9 cellular contexts compared by ENCODE assay signal in genomic region chr1:192516776-192517297, GRCh38. TPM values are rescaled to one million over a fixed set of nuclear protein-coding genes. Genes with fewer than 3 reads are reported as not detected.
DNase-seq lines count a peak whose midpoint lies in the region; ATAC-seq and TF ChIP-seq lines count a peak whose summit lies in the region.
"Had no signal": no experiment of that assay in that cellular context is flagged by ENCODE, and none has a peak within 500 bp of the region (broad histone marks: within the 10 kb centered on the region; RNA-seq: fewer than 3 reads in every experiment).

No MANE protein-coding gene starts in this region.

- H3K27ac ChIP-seq in foreskin keratinocyte, result no peak overlapping the region

- CTCF ChIA-PET in activated B cell treated with CpG ODN at 0.5 μM for 24 hours (lab: Charles Lee), result interaction anchor here (0.7 to 2.7 kb wide), 12 partner anchors 8 to 290 kb away, joined by 3 to 10 read pairs (median 4); no protein-coding TSS in a partner anchor

- intact Hi-C loops in activated B cell treated with CpG ODN at 0.5 μM for 24 hours (cut with micrococcal nuclease), result loop anchor here (1.0 to 5.0 kb wide), 12 partner anchors 9 to 1770 kb away; partner anchors contain the start of genes RGS1, RO60 and UCHL5

- H3K36me3 Mint-ChIP-seq in activated B cell treated with CpG ODN at 0.5 μM for 24 hours (ENCODE audit: low read depth), result no peaks in the 10 kb centered on the region

- H3K4me3 Mint-ChIP-seq in activated B cell treated with CpG ODN at 0.5 μM for 24 hours, result peak overlapping the region; percentile 75

- no peaks in the 10 kb centered on the region for H3K4me1 ChIP-seq in foreskin keratinocyte

- peak; percentile 99 for ATAC-seq in GM21367 (IDR thresholded peaks at IDR 0.05; ENCODE audit: unreplicated experiment)
- peak; percentile 96 for ATAC-seq in activated B cell treated with CpG ODN at 0.5 μM for 24 hours (ENCODE audit: low read depth)
- peak; percentile 9 for ATAC-seq in foreskin keratinocyte

- peaks cover 59% of the 10 kb centered on the region for H3K4me1 Mint-ChIP-seq in activated B cell treated with CpG ODN at 0.5 μM for 24 hours

- no peaks in the 10 kb centered on the region for H3K27me3 Mint-ChIP-seq in activated B cell treated with CpG ODN at 0.5 μM for 24 hours

- POLR2A ChIA-PET in activated B cell treated with CpG ODN at 0.5 μM for 24 hours (lab: Charles Lee), result interaction anchor here (0.6 to 3.8 kb wide), 16 partner anchors 10 to 967 kb away, joined by 3 to 46 read pairs (median 5); partner anchors contain the start of gene CDC73

- no peaks in the 10 kb centered on the region for H3K9me3 Mint-ChIP-seq in activated B cell treated with CpG ODN at 0.5 μM for 24 hours

- H3K27ac Mint-ChIP-seq in activated B cell treated with CpG ODN at 0.5 μM for 24 hours, result peak overlapping the region; percentile 65

- TF ChIP-seq CTCF in activated B cell treated with CpG ODN at 0.5 μM for 24 hours (IDR thresholded peaks at IDR 0.05), result no peak
- no peak for TF ChIP-seq CTCF in foreskin keratinocyte (conservative IDR thresholded peaks at IDR 0.05)

- DNase-seq in DMS53 treated with DMSO at 0.1 percent for 48 hours (lab: John Stamatoyannopoulos, UW; ENCODE audit: unreplicated experiment), result peak; percentile 52
- DNase-seq in HT-29 (ENCODE audit: low spot score), result peak; percentile 66
- DNase-seq in activated B cell treated with CpG ODN at 0.5 μM for 24 hours, result peak; percentile 23
- DNase-seq in foreskin keratinocyte, result no peak
- DNase-seq in stimulated activated CD4-positive, alpha-beta T cell treated with anti-CD3 and anti-CD28 coated beads, TNF-alpha, amount 100 ng/mL, for 24 hours (ENCODE audit: low read depth in 3 of 3), result peak; percentile 27 to 56 (median 31)
- DNase-seq in superior temporal gyrus (ENCODE audit: extremely low spot score), result no peak
- DNase-seq in DMS79 treated with DMSO at 0.1 percent for 48 hours (lab: John Stamatoyannopoulos, UW), result no peak

- no peaks in the 10 kb centered on the region for H3K27me3 ChIP-seq in foreskin keratinocyte

RNA-seq across cellular contexts. Expression of gene RGS1, which starts 58.7 kb away (rescaled TPM):
- not detected in 2 replicates for total RNA-seq in HT-29 (2014; rRNA removed; shearing (Covaris generic))
- total RNA-seq in activated B cell treated with CpG ODN at 0.5 μM for 24 hours (52.9 and 56.8 TPM in 2 replicates), foreskin keratinocyte (not detected in 2 replicates)
- not detected in 2 replicates for polyA plus RNA-seq in foreskin keratinocyte
- total RNA-seq: glomerular endothelial cell had no signal

Comparison
In these comparisons a context has a peak if more than half of its experiments do, and no peak if none do; other contexts are left out.
1. DNase-seq: peak in DMS53 treated with DMSO at 0.1 percent for 48 hours (single experiment), HT-29 (single experiment), activated B cell treated with CpG ODN at 0.5 μM for 24 hours (single experiment) and stimulated activated CD4-positive, alpha-beta T cell treated with anti-CD3 and anti-CD28 coated beads, TNF-alpha, amount 100 ng/mL, for 24 hours (3 of 3); none in foreskin keratinocyte (0 of 2), superior temporal gyrus (single experiment) and DMS79 treated with DMSO at 0.1 percent for 48 hours (single experiment).
2. ATAC-seq: peak in every context shown above with its lines; median percentile 99 in GM21367; 96 in activated B cell treated with CpG ODN at 0.5 μM for 24 hours; 9 in foreskin keratinocyte.
3. RNA of gene RGS1, which starts 58.7 kb away (total RNA-seq): 52.9 to 56.8 TPM in activated B cell treated with CpG ODN at 0.5 μM for 24 hours; not detected in HT-29 and not detected in foreskin keratinocyte; every median in the first group is over 10 times any median in the second.